1 cellular context compared by ENCODE assay signal in the genomic region with DNA sequence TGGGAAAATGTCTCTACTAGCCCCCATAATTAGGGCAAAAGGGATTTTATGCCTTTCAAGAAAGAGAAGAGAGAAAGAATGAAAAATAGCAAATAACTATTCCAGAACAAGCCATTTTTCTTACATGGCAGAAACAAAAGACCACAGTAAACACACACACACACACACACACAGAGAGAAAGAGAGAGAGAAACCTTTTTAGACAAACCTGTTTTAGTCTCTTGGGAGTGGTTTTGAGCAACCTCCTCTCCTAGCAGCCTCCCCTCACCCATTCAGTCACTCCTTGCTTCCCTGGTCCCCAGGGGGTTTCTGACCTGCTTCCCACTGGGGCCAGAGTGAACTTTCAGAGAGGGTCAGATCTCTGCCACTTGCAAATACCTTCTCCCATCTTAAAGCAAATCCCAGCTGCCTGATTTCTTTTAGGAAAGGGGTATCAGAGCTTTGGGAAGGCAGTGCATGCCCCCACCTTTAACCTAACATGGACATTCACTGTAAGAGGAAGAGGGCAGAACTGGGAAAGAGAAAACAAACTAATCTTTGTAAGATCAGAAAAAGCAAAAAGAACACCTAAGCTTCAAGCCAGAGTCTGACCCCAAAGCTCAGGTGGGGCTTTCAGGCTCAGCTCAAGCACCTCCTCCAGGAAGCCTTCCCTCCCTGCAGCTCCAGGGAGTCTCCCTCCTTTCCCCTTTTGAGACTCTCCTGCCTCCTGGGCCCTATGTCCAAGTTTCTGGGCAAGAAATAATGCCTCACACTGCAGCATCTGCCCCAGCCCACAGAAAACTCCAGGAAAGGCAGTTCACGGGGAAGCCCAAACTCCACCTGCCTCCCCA.
TF ChIP-seq lines count a peak whose summit lies in the region.

No MANE protein-coding gene starts in this region.

TF ChIP-seq in HepG2, 621 proteins besides CTCF, POLR2A, EP300 and RAD21:
- TF ChIP-seq ZNF224 (CRISPR knock-in tag; IDR thresholded peaks at IDR 0.05) (no peak), GLI4 (CRISPR knock-in tag; IDR thresholded peaks at IDR 0.05; ENCODE audit: borderline replicate concordance) (peak; percentile 21; the same call in 1 of the 2 replicates), SOX13 (IDR thresholded peaks at IDR 0.05) (no peak), SOX13 (CRISPR knock-in tag; conservative IDR thresholded peaks at IDR 0.05 in 1 of 2, IDR thresholded peaks at IDR 0.05 in 1 of 2) (0 out of 4 replicates have a peak, but pooled peaks of 1 of the 2 experiments have one; percentile 17), ARID2 (CRISPR knock-in tag; IDR thresholded peaks at IDR 0.05; ENCODE audit: borderline replicate concordance) (0 out of 2 replicates have a peak, but pooled peaks have one; percentile 37), ATRX (CRISPR knock-in tag; IDR thresholded peaks at IDR 0.05; ENCODE audit: borderline replicate concordance) (no peak), HIVEP1 (CRISPR knock-in tag; IDR thresholded peaks at IDR 0.05) (peak; percentile 10; the same call in 1 of the 2 replicates), ASH2L (IDR thresholded peaks at IDR 0.05; ENCODE audit: insufficient read length, low read depth, low read length) (peak; percentile 1), ELF4 (CRISPR knock-in tag; IDR thresholded peaks at IDR 0.05; ENCODE audit: borderline replicate concordance) (no peak), NR2F2 (IDR thresholded peaks at IDR 0.05; ENCODE audit: borderline replicate concordance, low read depth) (0 out of 2 replicates have a peak, but pooled peaks have one; percentile 0), CREM (IDR thresholded peaks at IDR 0.05) (0 out of 2 replicates have a peak, but pooled peaks have one; percentile 7), CREM (CRISPR knock-in tag; IDR thresholded peaks at IDR 0.05) (no peak), SAP130 (CRISPR knock-in tag; IDR thresholded peaks at IDR 0.05; ENCODE audit: low read depth) (0 out of 2 replicates have a peak, but pooled peaks have one; percentile 15), RFX1 (IDR thresholded peaks at IDR 0.05) (no peak), ZNF547 (CRISPR knock-in tag; IDR thresholded peaks at IDR 0.05) (no peak), GFI1 (CRISPR knock-in tag; IDR thresholded peaks at IDR 0.05; ENCODE audit: borderline replicate concordance) (no peak), ZNF235 (CRISPR knock-in tag; IDR thresholded peaks at IDR 0.05; ENCODE audit: borderline replicate concordance) (peak; percentile 56; the same call in 1 of the 2 replicates)
- TF ChIP-seq, protein P1, sequence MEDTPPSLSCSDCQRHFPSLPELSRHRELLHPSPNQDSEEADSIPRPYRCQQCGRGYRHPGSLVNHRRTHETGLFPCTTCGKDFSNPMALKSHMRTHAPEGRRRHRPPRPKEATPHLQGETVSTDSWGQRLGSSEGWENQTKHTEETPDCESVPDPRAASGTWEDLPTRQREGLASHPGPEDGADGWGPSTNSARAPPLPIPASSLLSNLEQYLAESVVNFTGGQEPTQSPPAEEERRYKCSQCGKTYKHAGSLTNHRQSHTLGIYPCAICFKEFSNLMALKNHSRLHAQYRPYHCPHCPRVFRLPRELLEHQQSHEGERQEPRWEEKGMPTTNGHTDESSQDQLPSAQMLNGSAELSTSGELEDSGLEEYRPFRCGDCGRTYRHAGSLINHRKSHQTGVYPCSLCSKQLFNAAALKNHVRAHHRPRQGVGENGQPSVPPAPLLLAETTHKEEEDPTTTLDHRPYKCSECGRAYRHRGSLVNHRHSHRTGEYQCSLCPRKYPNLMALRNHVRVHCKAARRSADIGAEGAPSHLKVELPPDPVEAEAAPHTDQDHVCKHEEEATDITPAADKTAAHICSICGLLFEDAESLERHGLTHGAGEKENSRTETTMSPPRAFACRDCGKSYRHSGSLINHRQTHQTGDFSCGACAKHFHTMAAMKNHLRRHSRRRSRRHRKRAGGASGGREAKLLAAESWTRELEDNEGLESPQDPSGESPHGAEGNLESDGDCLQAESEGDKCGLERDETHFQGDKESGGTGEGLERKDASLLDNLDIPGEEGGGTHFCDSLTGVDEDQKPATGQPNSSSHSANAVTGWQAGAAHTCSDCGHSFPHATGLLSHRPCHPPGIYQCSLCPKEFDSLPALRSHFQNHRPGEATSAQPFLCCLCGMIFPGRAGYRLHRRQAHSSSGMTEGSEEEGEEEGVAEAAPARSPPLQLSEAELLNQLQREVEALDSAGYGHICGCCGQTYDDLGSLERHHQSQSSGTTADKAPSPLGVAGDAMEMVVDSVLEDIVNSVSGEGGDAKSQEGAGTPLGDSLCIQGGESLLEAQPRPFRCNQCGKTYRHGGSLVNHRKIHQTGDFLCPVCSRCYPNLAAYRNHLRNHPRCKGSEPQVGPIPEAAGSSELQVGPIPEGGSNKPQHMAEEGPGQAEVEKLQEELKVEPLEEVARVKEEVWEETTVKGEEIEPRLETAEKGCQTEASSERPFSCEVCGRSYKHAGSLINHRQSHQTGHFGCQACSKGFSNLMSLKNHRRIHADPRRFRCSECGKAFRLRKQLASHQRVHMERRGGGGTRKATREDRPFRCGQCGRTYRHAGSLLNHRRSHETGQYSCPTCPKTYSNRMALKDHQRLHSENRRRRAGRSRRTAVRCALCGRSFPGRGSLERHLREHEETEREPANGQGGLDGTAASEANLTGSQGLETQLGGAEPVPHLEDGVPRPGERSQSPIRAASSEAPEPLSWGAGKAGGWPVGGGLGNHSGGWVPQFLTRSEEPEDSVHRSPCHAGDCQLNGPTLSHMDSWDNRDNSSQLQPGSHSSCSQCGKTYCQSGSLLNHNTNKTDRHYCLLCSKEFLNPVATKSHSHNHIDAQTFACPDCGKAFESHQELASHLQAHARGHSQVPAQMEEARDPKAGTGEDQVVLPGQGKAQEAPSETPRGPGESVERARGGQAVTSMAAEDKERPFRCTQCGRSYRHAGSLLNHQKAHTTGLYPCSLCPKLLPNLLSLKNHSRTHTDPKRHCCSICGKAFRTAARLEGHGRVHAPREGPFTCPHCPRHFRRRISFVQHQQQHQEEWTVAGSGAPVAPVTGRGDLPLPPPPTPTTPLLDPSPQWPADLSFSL (CRISPR knock-in tag; IDR thresholded peaks at IDR 0.05): 0 out of 2 replicates have a peak, but pooled peaks have one; percentile 21
- TF ChIP-seq, protein P2, sequence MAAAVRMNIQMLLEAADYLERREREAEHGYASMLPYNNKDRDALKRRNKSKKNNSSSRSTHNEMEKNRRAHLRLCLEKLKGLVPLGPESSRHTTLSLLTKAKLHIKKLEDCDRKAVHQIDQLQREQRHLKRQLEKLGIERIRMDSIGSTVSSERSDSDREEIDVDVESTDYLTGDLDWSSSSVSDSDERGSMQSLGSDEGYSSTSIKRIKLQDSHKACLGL (CRISPR knock-in tag; IDR thresholded peaks at IDR 0.05): 0 out of 2 replicates have a peak, but pooled peaks have one; percentile 22
- TF ChIP-seq, protein P3, sequence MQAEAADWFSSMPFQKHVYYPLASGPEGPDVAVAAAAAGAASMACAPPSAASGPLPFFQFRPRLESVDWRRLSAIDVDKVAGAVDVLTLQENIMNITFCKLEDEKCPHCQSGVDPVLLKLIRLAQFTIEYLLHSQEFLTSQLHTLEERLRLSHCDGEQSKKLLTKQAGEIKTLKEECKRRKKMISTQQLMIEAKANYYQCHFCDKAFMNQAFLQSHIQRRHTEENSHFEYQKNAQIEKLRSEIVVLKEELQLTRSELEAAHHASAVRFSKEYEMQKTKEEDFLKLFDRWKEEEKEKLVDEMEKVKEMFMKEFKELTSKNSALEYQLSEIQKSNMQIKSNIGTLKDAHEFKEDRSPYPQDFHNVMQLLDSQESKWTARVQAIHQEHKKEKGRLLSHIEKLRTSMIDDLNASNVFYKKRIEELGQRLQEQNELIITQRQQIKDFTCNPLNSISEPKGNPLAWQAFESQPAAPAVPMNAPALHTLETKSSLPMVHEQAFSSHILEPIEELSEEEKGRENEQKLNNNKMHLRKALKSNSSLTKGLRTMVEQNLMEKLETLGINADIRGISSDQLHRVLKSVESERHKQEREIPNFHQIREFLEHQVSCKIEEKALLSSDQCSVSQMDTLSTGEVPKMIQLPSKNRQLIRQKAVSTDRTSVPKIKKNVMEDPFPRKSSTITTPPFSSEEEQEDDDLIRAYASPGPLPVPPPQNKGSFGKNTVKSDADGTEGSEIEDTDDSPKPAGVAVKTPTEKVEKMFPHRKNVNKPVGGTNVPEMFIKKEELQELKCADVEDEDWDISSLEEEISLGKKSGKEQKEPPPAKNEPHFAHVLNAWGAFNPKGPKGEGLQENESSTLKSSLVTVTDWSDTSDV (CRISPR knock-in tag; IDR thresholded peaks at IDR 0.05): no peak
- TF ChIP-seq, protein P4, sequence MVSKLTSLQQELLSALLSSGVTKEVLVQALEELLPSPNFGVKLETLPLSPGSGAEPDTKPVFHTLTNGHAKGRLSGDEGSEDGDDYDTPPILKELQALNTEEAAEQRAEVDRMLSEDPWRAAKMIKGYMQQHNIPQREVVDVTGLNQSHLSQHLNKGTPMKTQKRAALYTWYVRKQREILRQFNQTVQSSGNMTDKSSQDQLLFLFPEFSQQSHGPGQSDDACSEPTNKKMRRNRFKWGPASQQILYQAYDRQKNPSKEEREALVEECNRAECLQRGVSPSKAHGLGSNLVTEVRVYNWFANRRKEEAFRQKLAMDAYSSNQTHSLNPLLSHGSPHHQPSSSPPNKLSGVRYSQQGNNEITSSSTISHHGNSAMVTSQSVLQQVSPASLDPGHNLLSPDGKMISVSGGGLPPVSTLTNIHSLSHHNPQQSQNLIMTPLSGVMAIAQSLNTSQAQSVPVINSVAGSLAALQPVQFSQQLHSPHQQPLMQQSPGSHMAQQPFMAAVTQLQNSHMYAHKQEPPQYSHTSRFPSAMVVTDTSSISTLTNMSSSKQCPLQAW (CRISPR knock-in tag; IDR thresholded peaks at IDR 0.05): 0 out of 2 replicates have a peak, but pooled peaks have one; percentile 15
